ENCODE assay signal across 2 cellular contexts in genomic region chr16:898216-898615, GRCh38.
TF ChIP-seq lines count a peak whose summit lies in the region.

No MANE protein-coding gene starts in this region.

TF ChIP-seq in IMR-90, 13 proteins besides CTCF, POLR2A, EP300 and RAD21:
- TF ChIP-seq SMC3 (IDR thresholded peaks at IDR 0.05; ENCODE audit: low read depth, low read length) (no peak), RFX5 (IDR thresholded peaks at IDR 0.05; ENCODE audit: low read depth, low read length) (no peak), ELK1 (IDR thresholded peaks at IDR 0.05; ENCODE audit: borderline replicate concordance, low read depth, low read length) (no peak), MAFK (IDR thresholded peaks at IDR 0.05; ENCODE audit: low read depth, low read length) (no peak), MAZ (IDR thresholded peaks at IDR 0.05; ENCODE audit: borderline replicate concordance, low read depth, low read length) (no peak), FOS (IDR thresholded peaks at IDR 0.05; ENCODE audit: low read depth, low read length) (no peak), RCOR1 (IDR thresholded peaks at IDR 0.05; ENCODE audit: insufficient replicate concordance, low read length) (no peak)

TF ChIP-seq in H1, 55 proteins besides CTCF, POLR2A, EP300 and RAD21:
- TF ChIP-seq POU5F1 (IDR thresholded peaks at IDR 0.05; ENCODE audit: low read depth, low read length) (no peak), EZH2 (IDR thresholded peaks at IDR 0.05; ENCODE audit: low read depth, low read length, severe bottlenecking) (no peak), JUN (IDR thresholded peaks at IDR 0.05; ENCODE audit: low read depth, low read length) (no peak), HDAC6 (IDR thresholded peaks at IDR 0.05; ENCODE audit: low read depth, low read length) (no peak), CBX8 (IDR thresholded peaks at IDR 0.05; ENCODE audit: borderline replicate concordance, low read depth, low read length) (no peak)
